Comparison of ENCODE assay signal across 15 cellular contexts in the genomic region with DNA sequence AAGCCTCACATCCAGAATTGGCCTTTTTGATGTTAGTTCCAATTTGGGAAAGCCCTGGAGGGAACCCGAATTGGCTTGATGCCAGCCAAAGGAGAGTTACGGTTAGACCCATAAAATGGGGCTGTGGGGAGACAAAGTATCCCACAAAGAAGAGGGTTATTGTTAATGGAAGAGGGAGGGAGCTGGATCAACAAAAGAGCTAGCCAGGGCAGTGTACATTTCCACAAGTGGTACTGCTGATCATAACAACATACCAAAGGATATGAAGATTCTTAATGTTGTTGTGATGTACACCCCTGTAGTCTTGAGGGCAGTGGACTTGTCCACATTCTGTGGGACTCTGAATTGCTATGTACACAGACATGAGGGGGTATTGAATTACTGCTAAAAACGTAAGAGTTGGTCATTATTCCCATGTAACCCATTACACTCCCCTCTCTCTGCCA. TPM values are rescaled to one million over a fixed set of nuclear protein-coding genes. Genes with fewer than 3 reads are reported as not detected.
DNase-seq lines count a peak whose midpoint lies in the region; ATAC-seq and TF ChIP-seq lines count a peak whose summit lies in the region.
"Had no signal": no experiment of that assay in that cellular context is flagged by ENCODE, and none has a peak within 500 bp of the region (broad histone marks: within the 10 kb centered on the region; RNA-seq: fewer than 3 reads in every experiment).

No MANE protein-coding gene starts in this region.

- H3K4me3 ChIP-seq in SJCRH30 (peak overlapping the region; percentile 16; the same call in 1 of the 2 replicates), spleen (no peak overlapping the region)

- DNase-seq in DMS 273 (lab: John Stamatoyannopoulos, UW; ENCODE audit: unreplicated experiment) (peak; percentile 64), NCI-H187 (lab: John Stamatoyannopoulos, UW) (peak; percentile 83 to 86), SJCRH30 (peak; percentile 79 to 88), left kidney (ENCODE audit: low read depth, low spot score) (peak; percentile 77), spleen (no peak), GM19238 (ENCODE audit: insufficient read length, low spot score) (no peak)
- DNase-seq: activated CD4-positive, alpha-beta T cell treated with anti-CD3 and anti-CD28 coated beads, Interleukin-2, amount 10 ng/mL, durations not matched to agents 7 days and 5 days; activated naive CD4-positive, alpha-beta T cell treated with anti-CD3 and anti-CD28 coated beads, Interleukin-2, amount 50 U/mL, for 16 hours; BE2C; head of caudate nucleus; HFFc6; NCI-H146 had no signal

- H3K36me3 ChIP-seq in SJCRH30: no peaks in the 10 kb centered on the region
- H3K36me3 ChIP-seq in spleen: no peaks in the 10 kb centered on the region
- H3K36me3 ChIP-seq: BE2C had no signal

- H3K27me3 ChIP-seq in SJCRH30 (no peaks in the 10 kb centered on the region), spleen (replicated peaks in 1 of 7) (peaks cover 0 to 29% (median 12%) of the 10 kb centered on the region in 7 donors)
- H3K27me3 ChIP-seq: BE2C had no signal

- no peak for TF ChIP-seq POLR2A in spleen (IDR thresholded peaks at IDR 0.05)

- H3K4me1 ChIP-seq in SJCRH30 (peaks cover 12% of the 10 kb centered on the region), spleen (peaks cover 0 to 35% (median 31%) of the 10 kb centered on the region in 6 donors)
- H3K4me1 ChIP-seq: BE2C had no signal

- intact Hi-C loops in spleen (cut with DNase I; ENCODE audit: low total_unique reads): loop anchor here (10.0 kb wide), 1 partner anchor 51 kb away; no protein-coding TSS in a partner anchor

- TF ChIP-seq CTCF in spleen (IDR thresholded peaks at IDR 0.05 in 8 of 11, conservative IDR thresholded peaks at IDR 0.05 in 3 of 11): no peak

- WGBS in spleen, 5 donors: 75 to 84% (median 81%) methylated on average over 3 of the region's 3 CpGs

- ATAC-seq in GM21526 (IDR thresholded peaks at IDR 0.05; ENCODE audit: low FRiP score, unreplicated experiment) (no peak), esophagus mucosa (no peak)

- H3K9me3 ChIP-seq in SJCRH30 (replicated peaks) (no peaks in the 10 kb centered on the region), spleen (no peaks in the 10 kb centered on the region)
- H3K9me3 ChIP-seq: BE2C had no signal

- peak overlapping the region; percentile 43 for H3K27ac ChIP-seq in SJCRH30
- H3K27ac ChIP-seq in spleen: no peak overlapping the region
- H3K27ac ChIP-seq: HL-60 had no signal

RNA-seq across cellular contexts. Expression of gene TANC1, which starts 5.1 kb away (rescaled TPM):
- 13.5 and 15.1 TPM in 2 replicates for total RNA-seq in SJCRH30 (2014; rRNA removed; shearing (Covaris generic))
- total RNA-seq in spleen (10 to 100 TPM; 14.0 to 28.2 (median 22.6) TPM), esophagus mucosa (23.8 TPM)
- polyA plus RNA-seq in spleen: 1 to 10 TPM; 3.1 to 7.2 (median 6.2) TPM

Comparison
In these comparisons a context has a peak if more than half of its experiments do, and no peak if none do; other contexts are left out.
1. DNase-seq: peak in DMS 273 (single experiment), NCI-H187 (2 of 2), SJCRH30 (2 of 2) and left kidney (single experiment); none in spleen (single experiment) and GM19238 (single experiment).